12 cellular contexts compared by ENCODE assay signal in the genomic region with DNA sequence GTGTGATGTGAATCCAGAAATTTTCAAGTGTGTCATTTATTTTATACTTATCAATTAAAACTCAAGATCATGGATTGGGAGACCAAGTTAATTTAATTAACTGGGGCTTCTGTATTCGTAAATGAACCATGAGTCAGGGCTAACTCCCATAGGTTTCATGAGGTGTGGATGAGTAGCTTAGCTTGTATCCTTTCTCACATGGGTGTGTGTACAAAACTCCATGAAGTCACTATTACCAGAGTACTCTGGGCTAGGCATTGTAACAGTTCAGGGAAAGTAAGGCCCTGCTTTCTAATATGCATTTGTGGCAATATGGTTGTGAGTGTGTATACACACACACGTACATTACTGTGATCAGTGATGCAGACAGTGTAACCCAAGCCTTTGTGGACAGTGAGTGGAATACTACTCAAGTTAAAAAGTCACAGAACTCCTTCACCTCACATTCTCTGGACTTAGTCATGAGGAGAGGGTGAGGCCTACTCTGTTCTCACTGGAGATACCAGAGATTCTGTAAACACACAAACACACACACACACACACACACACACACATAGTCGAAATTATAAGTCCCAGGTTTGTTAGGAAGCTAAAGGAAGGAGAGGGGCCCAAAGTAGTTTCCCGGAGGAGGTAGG. TPM values are rescaled to one million over a fixed set of nuclear protein-coding genes. Genes with fewer than 3 reads are reported as not detected.
DNase-seq lines count a peak whose midpoint lies in the region; TF ChIP-seq lines count a peak whose summit lies in the region.
"Had no signal": no experiment of that assay in that cellular context is flagged by ENCODE, and none has a peak within 500 bp of the region (broad histone marks: within the 10 kb centered on the region; RNA-seq: fewer than 3 reads in every experiment).

No MANE protein-coding gene starts in this region.

- H3K27me3 ChIP-seq in Peyer's patch: no peaks in the 10 kb centered on the region
- H3K27me3 ChIP-seq: spleen, upper lobe of right lung had no signal

- TF ChIP-seq POLR2A in Peyer's patch (IDR thresholded peaks at IDR 0.05): no peak

- peaks cover 37% of the 10 kb centered on the region for H3K4me1 Mint-ChIP-seq in activated T-cell treated with anti-CD3 and anti-CD28 coated beads, Interleukin-2, amount 50 U/mL, for 24 hours (ENCODE audit: low read depth)
- H3K4me1 Mint-ChIP-seq in stimulated activated naive CD8-positive, alpha-beta T cell treated with anti-CD3 and anti-CD28 coated beads, Interleukin-15, Interleukin-2, amounts not matched to agents 100 ng/mL and 50 ng/mL, for 24 hours (ENCODE audit: low read depth): peaks cover 24% of the 10 kb centered on the region

- no peak for DNase-seq in activated T-cell treated with anti-CD3 and anti-CD28 coated beads, Interleukin-2, amount 50 U/mL, for 24 hours
- DNase-seq in activated T-cell treated with anti-CD3 and anti-CD28 coated beads, Interleukin-2, amount 50 U/mL, for 1 hour: no peak
- DNase-seq in amniotic epithelial cell (ENCODE audit: low read depth) (peak; percentile 67), iris pigment epithelial cell (ENCODE audit: low read depth) (peak; percentile 92), DMS79 (lab: John Stamatoyannopoulos, UW) (no peak), Peyer's patch (no peak), NCI-H82 treated with DMSO at 0.1 percent for 48 hours (lab: John Stamatoyannopoulos, UW; ENCODE audit: unreplicated experiment) (no peak)
- DNase-seq: activated gamma-delta T cell, NCI-H1436, spleen, upper lobe of right lung had no signal

- TF ChIP-seq CTCF in Peyer's patch (IDR thresholded peaks at IDR 0.05): no peak

- H3K27ac ChIP-seq in Peyer's patch: no peak overlapping the region
- H3K27ac ChIP-seq: spleen, upper lobe of right lung had no signal

- peaks cover 82% of the 10 kb centered on the region for H3K36me3 Mint-ChIP-seq in activated T-cell treated with anti-CD3 and anti-CD28 coated beads, Interleukin-2, amount 50 U/mL, for 24 hours (ENCODE audit: low read depth)
- peaks cover 52% of the 10 kb centered on the region for H3K36me3 Mint-ChIP-seq in stimulated activated naive CD8-positive, alpha-beta T cell treated with anti-CD3 and anti-CD28 coated beads, Interleukin-15, Interleukin-2, amounts not matched to agents 100 ng/mL and 50 ng/mL, for 24 hours (ENCODE audit: low read depth)

- no peak overlapping the region for H3K4me3 ChIP-seq in Peyer's patch
- H3K4me3 ChIP-seq: spleen, upper lobe of right lung had no signal

- no peaks in the 10 kb centered on the region for H3K9me3 Mint-ChIP-seq in activated T-cell treated with anti-CD3 and anti-CD28 coated beads, Interleukin-2, amount 50 U/mL, for 24 hours
- H3K9me3 Mint-ChIP-seq in stimulated activated naive CD8-positive, alpha-beta T cell treated with anti-CD3 and anti-CD28 coated beads, Interleukin-15, Interleukin-2, amounts not matched to agents 100 ng/mL and 50 ng/mL, for 24 hours: no peaks in the 10 kb centered on the region

- peaks cover 0 to 5% (median 0%) of the 10 kb centered on the region in 4 donors for H3K4me1 ChIP-seq in Peyer's patch
- H3K4me1 ChIP-seq: upper lobe of right lung had no signal

- H3K27ac Mint-ChIP-seq in activated T-cell treated with anti-CD3 and anti-CD28 coated beads, Interleukin-2, amount 50 U/mL, for 24 hours: peak overlapping the region; percentile 65
- H3K27ac Mint-ChIP-seq in stimulated activated naive CD8-positive, alpha-beta T cell treated with anti-CD3 and anti-CD28 coated beads, Interleukin-15, Interleukin-2, amounts not matched to agents 100 ng/mL and 50 ng/mL, for 24 hours: peak overlapping the region; percentile 9

- no peaks in the 10 kb centered on the region for H3K27me3 Mint-ChIP-seq in activated T-cell treated with anti-CD3 and anti-CD28 coated beads, Interleukin-2, amount 50 U/mL, for 24 hours
- H3K27me3 Mint-ChIP-seq in stimulated activated naive CD8-positive, alpha-beta T cell treated with anti-CD3 and anti-CD28 coated beads, Interleukin-15, Interleukin-2, amounts not matched to agents 100 ng/mL and 50 ng/mL, for 24 hours: no peaks in the 10 kb centered on the region

- no peak overlapping the region for H3K4me3 Mint-ChIP-seq in activated T-cell treated with anti-CD3 and anti-CD28 coated beads, Interleukin-2, amount 50 U/mL, for 24 hours
- H3K4me3 Mint-ChIP-seq in stimulated activated naive CD8-positive, alpha-beta T cell treated with anti-CD3 and anti-CD28 coated beads, Interleukin-15, Interleukin-2, amounts not matched to agents 100 ng/mL and 50 ng/mL, for 24 hours: no peak overlapping the region

- peaks cover 0 to 44% (median 0%) of the 10 kb centered on the region in 3 donors for H3K36me3 ChIP-seq in Peyer's patch

- no peaks in the 10 kb centered on the region for H3K9me3 ChIP-seq in Peyer's patch
- H3K9me3 ChIP-seq: spleen, upper lobe of right lung had no signal

RNA-seq across cellular contexts. Expression of a gene that starts 3.5 kb away (rescaled TPM):
- 1 to 10 TPM in 3 of 4 donors, not detected in 1; 3.5 to 6.8 (median 5.3) TPM for total RNA-seq in Peyer's patch

RNA-seq across cellular contexts. Expression of a gene that starts 47.1 kb away (rescaled TPM):
- 10 to 100 TPM; 42.4 to 58.3 (median 45.9) TPM for total RNA-seq in Peyer's patch

RNA-seq across cellular contexts. Expression of a gene that starts 50.3 kb away (rescaled TPM):
- 10 to 100 TPM; 12.3 to 66.0 (median 18.2) TPM for total RNA-seq in Peyer's patch

Comparison
In these comparisons a context has a peak if more than half of its experiments do, and no peak if none do; other contexts are left out.
1. DNase-seq: peak in amniotic epithelial cell (single experiment) and iris pigment epithelial cell (single experiment); none in activated T-cell treated with anti-CD3 and anti-CD28 coated beads, Interleukin-2, amount 50 U/mL, for 24 hours (single experiment), activated T-cell treated with anti-CD3 and anti-CD28 coated beads, Interleukin-2, amount 50 U/mL, for 1 hour (single experiment), DMS79 (single experiment), Peyer's patch (0 of 3) and NCI-H82 treated with DMSO at 0.1 percent for 48 hours (single experiment).